Comparison of ENCODE assay signal across 1 cellular context in the genomic region with DNA sequence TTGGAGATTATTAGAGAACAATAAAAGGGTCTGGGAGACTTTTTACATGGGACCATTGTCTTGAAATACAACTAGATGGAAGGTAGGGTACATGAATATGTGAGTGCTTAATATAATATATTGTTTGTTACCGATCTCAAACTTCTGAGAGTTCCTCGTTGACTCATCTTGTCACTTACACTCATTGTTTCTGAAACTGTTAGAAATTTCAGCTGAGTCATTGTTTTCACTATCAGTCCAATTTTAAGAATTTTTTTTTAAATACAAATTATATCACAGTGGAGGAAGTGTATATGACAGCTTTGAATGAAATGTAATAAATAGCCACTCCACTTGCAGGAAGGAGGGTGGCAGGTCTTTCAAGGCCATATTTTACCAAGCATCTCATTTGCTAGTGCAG.
A peak's percentile ranks its signal among the peaks of the same experiment; 100 is the strongest.
TF ChIP-seq lines count a peak whose summit lies in the region.

No MANE protein-coding gene starts in this region.

TF ChIP-seq in K562, 482 proteins besides CTCF, POLR2A, EP300 and RAD21 (continued from another document):
- no peak for TF ChIP-seq ZNF318 (IDR thresholded peaks at IDR 0.05; ENCODE audit: borderline replicate concordance in 1 of 2, low read depth in 1 of 2)
- no peak for TF ChIP-seq FIP1L1 (IDR thresholded peaks at IDR 0.05; ENCODE audit: low read depth, low read length, poor library complexity, severe bottlenecking)
- no peak for TF ChIP-seq SREBF2 (CRISPR knock-in tag; IDR thresholded peaks at IDR 0.05)
- no peak for TF ChIP-seq IRF9 (tag; IDR thresholded peaks at IDR 0.05)
- TF ChIP-seq, protein P1, sequence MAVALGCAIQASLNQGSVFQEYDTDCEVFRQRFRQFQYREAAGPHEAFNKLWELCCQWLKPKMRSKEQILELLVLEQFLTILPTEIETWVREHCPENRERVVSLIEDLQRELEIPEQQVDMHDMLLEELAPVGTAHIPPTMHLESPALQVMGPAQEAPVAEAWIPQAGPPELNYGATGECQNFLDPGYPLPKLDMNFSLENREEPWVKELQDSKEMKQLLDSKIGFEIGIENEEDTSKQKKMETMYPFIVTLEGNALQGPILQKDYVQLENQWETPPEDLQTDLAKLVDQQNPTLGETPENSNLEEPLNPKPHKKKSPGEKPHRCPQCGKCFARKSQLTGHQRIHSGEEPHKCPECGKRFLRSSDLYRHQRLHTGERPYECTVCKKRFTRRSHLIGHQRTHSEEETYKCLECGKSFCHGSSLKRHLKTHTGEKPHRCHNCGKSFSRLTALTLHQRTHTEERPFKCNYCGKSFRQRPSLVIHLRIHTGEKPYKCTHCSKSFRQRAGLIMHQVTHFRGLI (CRISPR knock-in tag; IDR thresholded peaks at IDR 0.05) = no peak
- no peak for TF ChIP-seq SMARCE1 (IDR thresholded peaks at IDR 0.05)
- peak; percentile 86 for TF ChIP-seq MAFG (tag; conservative IDR thresholded peaks at IDR 0.05)
- peak; percentile 74; the same call in 1 of the 2 replicates for TF ChIP-seq NFE2L1 (tag; IDR thresholded peaks at IDR 0.05; ENCODE audit: borderline replicate concordance, low read depth)
- TF ChIP-seq GTF2B (IDR thresholded peaks at IDR 0.05; ENCODE audit: extremely low read depth, insufficient read length) = no peak
- TF ChIP-seq SMAD4 (CRISPR knock-in tag; conservative IDR thresholded peaks at IDR 0.05) = no peak
- no peak for TF ChIP-seq NONO (IDR thresholded peaks at IDR 0.05; ENCODE audit: low read depth in 2 of 2, low read length in 1 of 2)
- no peak for TF ChIP-seq SETDB1 (IDR thresholded peaks at IDR 0.05; ENCODE audit: low read length)
- no peak for TF ChIP-seq GTF2F1 (IDR thresholded peaks at IDR 0.05; ENCODE audit: low read depth, low read length)
- TF ChIP-seq NRF1 (conservative IDR thresholded peaks at IDR 0.05 in 1 of 2, IDR thresholded peaks at IDR 0.05 in 1 of 2) = no peak
- no peak for TF ChIP-seq DDX20 (tag; IDR thresholded peaks at IDR 0.05; ENCODE audit: low read depth)
- no peak for TF ChIP-seq CCNT2 (IDR thresholded peaks at IDR 0.05; ENCODE audit: borderline replicate concordance, extremely low read depth, insufficient read length, low read depth, low read length)
- no peak for TF ChIP-seq SIN3B (IDR thresholded peaks at IDR 0.05; ENCODE audit: low read depth)
- TF ChIP-seq HDAC2 (IDR thresholded peaks at IDR 0.05) = no peak
- TF ChIP-seq PHF20 (IDR thresholded peaks at IDR 0.05; ENCODE audit: partially characterized antibody) = no peak
- no peak for TF ChIP-seq ZNF324 (CRISPR knock-in tag; IDR thresholded peaks at IDR 0.05)
- no peak for TF ChIP-seq ZNF77 (CRISPR knock-in tag; IDR thresholded peaks at IDR 0.05)
- TF ChIP-seq XRCC5 (IDR thresholded peaks at IDR 0.05; ENCODE audit: low read depth, low read length) = no peak
- no peak for TF ChIP-seq BMI1 (IDR thresholded peaks at IDR 0.05; ENCODE audit: low read length)
- TF ChIP-seq HMG20B (CRISPR knock-in tag; IDR thresholded peaks at IDR 0.05) = no peak
- no peak for TF ChIP-seq NR2C2 (CRISPR knock-in tag; IDR thresholded peaks at IDR 0.05)
- TF ChIP-seq NR2C2 (tag; IDR thresholded peaks at IDR 0.05) = no peak
- TF ChIP-seq MAFK (IDR thresholded peaks at IDR 0.05; ENCODE audit: low read length) = peak; percentile 24; the same call in 1 of the 2 replicates
- no peak for TF ChIP-seq HMGN3 (IDR thresholded peaks at IDR 0.05; ENCODE audit: borderline replicate concordance, extremely low read depth, insufficient read length, low read depth, low read length)
- TF ChIP-seq GATAD2A (IDR thresholded peaks at IDR 0.05) = no peak
- peak; percentile 55 for TF ChIP-seq MAFF (IDR thresholded peaks at IDR 0.05; ENCODE audit: low read length)
